ENCODE assay signal across 8 cellular contexts in genomic region chr13:79612604-79613003, GRCh38.
"Had no signal": no experiment of that assay in that cellular context is flagged by ENCODE, and none has a peak within 500 bp of the region (broad histone marks: within the 10 kb centered on the region; RNA-seq: fewer than 3 reads in every experiment).

No MANE protein-coding gene starts in this region.

- H3K36me3 ChIP-seq: HAP-1 had no signal

- H3K4me3 ChIP-seq: GM23248, GM23338, HAP-1 had no signal

- H3K4me1 ChIP-seq: HAP-1 had no signal

- DNase-seq: GM23248, GOT3, H7, H9, HCEC 1CT, HFFc6 had no signal

- H3K27ac ChIP-seq: GM23248 had no signal
